In genomic region chr1:12595839-12596821, GRCh38 we compare ENCODE assay signal across 1 cellular context.
TF ChIP-seq lines count a peak whose summit lies in the region.

No MANE protein-coding gene starts in this region.

TF ChIP-seq in liver, 16 proteins besides CTCF, POLR2A, EP300 and RAD21 (continued from another document):
- TF ChIP-seq, protein P1, sequence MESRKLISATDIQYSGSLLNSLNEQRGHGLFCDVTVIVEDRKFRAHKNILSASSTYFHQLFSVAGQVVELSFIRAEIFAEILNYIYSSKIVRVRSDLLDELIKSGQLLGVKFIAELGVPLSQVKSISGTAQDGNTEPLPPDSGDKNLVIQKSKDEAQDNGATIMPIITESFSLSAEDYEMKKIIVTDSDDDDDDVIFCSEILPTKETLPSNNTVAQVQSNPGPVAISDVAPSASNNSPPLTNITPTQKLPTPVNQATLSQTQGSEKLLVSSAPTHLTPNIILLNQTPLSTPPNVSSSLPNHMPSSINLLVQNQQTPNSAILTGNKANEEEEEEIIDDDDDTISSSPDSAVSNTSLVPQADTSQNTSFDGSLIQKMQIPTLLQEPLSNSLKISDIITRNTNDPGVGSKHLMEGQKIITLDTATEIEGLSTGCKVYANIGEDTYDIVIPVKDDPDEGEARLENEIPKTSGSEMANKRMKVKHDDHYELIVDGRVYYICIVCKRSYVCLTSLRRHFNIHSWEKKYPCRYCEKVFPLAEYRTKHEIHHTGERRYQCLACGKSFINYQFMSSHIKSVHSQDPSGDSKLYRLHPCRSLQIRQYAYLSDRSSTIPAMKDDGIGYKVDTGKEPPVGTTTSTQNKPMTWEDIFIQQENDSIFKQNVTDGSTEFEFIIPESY (IDR thresholded peaks at IDR 0.05), result peak; percentile 47
- TF ChIP-seq JUND (IDR thresholded peaks at IDR 0.05) (peak in 1 of 2 donors; percentile 56), EGR1 (IDR thresholded peaks at IDR 0.05; ENCODE audit: low read depth in 2 of 2) (no peak)
TF ChIP-seq in liver: peak in this region for 12.
